In the genomic region with DNA sequence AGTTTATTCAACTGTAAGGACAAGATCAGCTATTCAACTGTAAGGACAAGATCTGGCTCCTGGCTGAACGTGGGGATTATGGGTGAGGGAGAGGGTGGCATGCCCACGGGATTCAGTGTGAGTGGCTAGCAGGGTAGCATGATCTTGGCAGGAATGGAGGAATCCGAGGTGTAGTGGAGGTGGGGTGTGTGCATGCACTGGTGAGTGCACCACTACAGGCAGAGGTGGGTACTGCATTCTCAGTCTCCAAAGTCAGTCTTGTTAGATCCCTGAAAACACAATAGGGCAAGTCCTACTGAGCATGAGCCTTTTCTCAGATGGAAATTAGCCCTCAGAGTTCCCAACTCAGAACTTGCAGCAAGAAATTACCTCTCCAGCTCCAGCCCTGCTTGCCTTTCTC, we compare ENCODE assay signal across 8 cellular contexts. TPM values are rescaled to one million over a fixed set of nuclear protein-coding genes. Genes with fewer than 3 reads are reported as not detected.
DNase-seq lines count a peak whose midpoint lies in the region; ATAC-seq and TF ChIP-seq lines count a peak whose summit lies in the region.

No MANE protein-coding gene starts in this region.

- no peak overlapping the region for H3K4me3 Mint-ChIP-seq in activated naive CD8-positive, alpha-beta T cell treated with anti-CD3 and anti-CD28 coated beads, Interleukin-2, amount 50 U/mL, for 24 hours
- no peak overlapping the region for H3K4me3 Mint-ChIP-seq in mesothelial cell of epicardium

- H3K4me1 Mint-ChIP-seq in activated naive CD8-positive, alpha-beta T cell treated with anti-CD3 and anti-CD28 coated beads, Interleukin-2, amount 50 U/mL, for 24 hours = no peaks in the 10 kb centered on the region
- no peaks in the 10 kb centered on the region for H3K4me1 Mint-ChIP-seq in mesothelial cell of epicardium

- no peak overlapping the region for H3K27ac Mint-ChIP-seq in activated naive CD8-positive, alpha-beta T cell treated with anti-CD3 and anti-CD28 coated beads, Interleukin-2, amount 50 U/mL, for 24 hours
- no peak overlapping the region for H3K27ac Mint-ChIP-seq in mesothelial cell of epicardium

- no peak overlapping the region for H3K27ac ChIP-seq in dorsolateral prefrontal cortex

- H3K36me3 ChIP-seq in MG63 = no peaks in the 10 kb centered on the region

- H3K4me3 ChIP-seq in MG63 = no peak overlapping the region
- H3K4me3 ChIP-seq in dorsolateral prefrontal cortex = no peak overlapping the region

- H3K36me3 Mint-ChIP-seq in activated naive CD8-positive, alpha-beta T cell treated with anti-CD3 and anti-CD28 coated beads, Interleukin-2, amount 50 U/mL, for 24 hours (ENCODE audit: low read depth) = no peaks in the 10 kb centered on the region
- H3K36me3 Mint-ChIP-seq in mesothelial cell of epicardium = no peaks in the 10 kb centered on the region

- peak; percentile 74 for TF ChIP-seq CTCF in mesothelial cell of epicardium (IDR thresholded peaks at IDR 0.05; ENCODE audit: unreplicated experiment)
- peak in 21 of 56 donors; percentile 6 to 46 (median 20) for TF ChIP-seq CTCF in dorsolateral prefrontal cortex (IDR thresholded peaks at IDR 0.05 in 54 of 56, conservative IDR thresholded peaks at IDR 0.05 in 2 of 56; ENCODE audit: low read depth in 1 of 56, partially characterized antibody in 56 of 56)

- no peaks in the 10 kb centered on the region for H3K9me3 Mint-ChIP-seq in activated naive CD8-positive, alpha-beta T cell treated with anti-CD3 and anti-CD28 coated beads, Interleukin-2, amount 50 U/mL, for 24 hours
- H3K9me3 Mint-ChIP-seq in mesothelial cell of epicardium = no peaks in the 10 kb centered on the region

- peaks cover 59% of the 10 kb centered on the region for H3K27me3 Mint-ChIP-seq in activated naive CD8-positive, alpha-beta T cell treated with anti-CD3 and anti-CD28 coated beads, Interleukin-2, amount 50 U/mL, for 24 hours
- H3K27me3 Mint-ChIP-seq in mesothelial cell of epicardium (ENCODE audit: low read depth) = peaks cover 83% of the 10 kb centered on the region

- ATAC-seq in GM21619 (IDR thresholded peaks at IDR 0.05; ENCODE audit: unreplicated experiment) (peak; percentile 74), GM21528 (IDR thresholded peaks at IDR 0.05; ENCODE audit: low FRiP score, unreplicated experiment) (no peak)
- peak; percentile 73 for ATAC-seq in activated naive CD8-positive, alpha-beta T cell treated with anti-CD3 and anti-CD28 coated beads, Interleukin-2, amount 50 U/mL, for 24 hours

- no peaks in the 10 kb centered on the region for H3K9me3 ChIP-seq in MG63

- no peaks in the 10 kb centered on the region for H3K27me3 ChIP-seq in MG63
- H3K27me3 ChIP-seq in dorsolateral prefrontal cortex = peaks cover 0 to 64% (median 21%) of the 10 kb centered on the region in 45 donors

- intact Hi-C loops in dorsolateral prefrontal cortex (cut with DNase I) = no loop called here

- peak; percentile 11 for DNase-seq in EL
- peak; percentile 33 for DNase-seq in MG63
- peak; percentile 30 for DNase-seq in activated naive CD8-positive, alpha-beta T cell treated with anti-CD3 and anti-CD28 coated beads, Interleukin-2, amount 50 U/mL, for 24 hours
- no peak for DNase-seq in mesothelial cell of epicardium (ENCODE audit: low spot score in 2 of 2, unreplicated experiment in 2 of 2)
- no peak for DNase-seq in DMS114 treated with DMSO at 0.1 percent for 48 hours (lab: John Stamatoyannopoulos, UW; ENCODE audit: unreplicated experiment)
- DNase-seq in dorsolateral prefrontal cortex = no peak

RNA-seq across cellular contexts. Expression of a gene that starts 32.2 kb away (rescaled TPM):
- not detected in 2 replicates for total RNA-seq in MG63 (2014; rRNA removed; shearing (Covaris generic); ENCODE audit: low replicate concordance)
- total RNA-seq in mesothelial cell of epicardium = not detected in 3 replicates
- not detected for total RNA-seq in dorsolateral prefrontal cortex

RNA-seq across cellular contexts. Expression of a gene that starts 45.7 kb away (rescaled TPM):
- not detected in 2 replicates for total RNA-seq in MG63 (2014; rRNA removed; shearing (Covaris generic); ENCODE audit: low replicate concordance)
- total RNA-seq in mesothelial cell of epicardium (not detected in 3 replicates), dorsolateral prefrontal cortex (not detected)

Comparison
In these comparisons a context has a peak if more than half of its experiments do, and no peak if none do; other contexts are left out.
1. DNase-seq: peak in EL (single experiment), MG63 (single experiment) and activated naive CD8-positive, alpha-beta T cell treated with anti-CD3 and anti-CD28 coated beads, Interleukin-2, amount 50 U/mL, for 24 hours (single experiment); none in mesothelial cell of epicardium (0 of 2), DMS114 treated with DMSO at 0.1 percent for 48 hours (single experiment) and dorsolateral prefrontal cortex (0 of 10).